In genomic region chr7:93036807-93037206, GRCh38 we compare ENCODE assay signal across 11 cellular contexts.
DNase-seq lines count a peak whose midpoint lies in the region; ATAC-seq and TF ChIP-seq lines count a peak whose summit lies in the region.
"Had no signal": no experiment of that assay in that cellular context is flagged by ENCODE, and none has a peak within 500 bp of the region (broad histone marks: within the 10 kb centered on the region; RNA-seq: fewer than 3 reads in every experiment).

No MANE protein-coding gene starts in this region.

- H3K4me1 ChIP-seq in GM23248 (ENCODE audit: insufficient read depth) (peaks cover 14% of the 10 kb centered on the region), spleen (no peaks in the 10 kb centered on the region), testis (no peaks in the 10 kb centered on the region)

- no peaks in the 10 kb centered on the region for H3K9me3 ChIP-seq in GM23248 (ENCODE audit: low read depth)
- H3K9me3 ChIP-seq in spleen, result peaks cover 1 to 11% (median 8%) of the 10 kb centered on the region in 8 donors
- H3K9me3 ChIP-seq in testis, result no peaks in the 10 kb centered on the region

- 14 to 26% methylated on average over 2 of the region's 2 CpGs for WGBS in GM23248 (ENCODE audit: low coverage in 1 of 2, low lambda C conversion rate in 2 of 2, missing lambda C conversion rate in 2 of 2), 2 experiments
- 39 to 60% (median 50%) methylated on average over 2 of the region's 2 CpGs for WGBS in spleen, 5 donors
- 59 to 60% methylated on average over 2 of the region's 2 CpGs for WGBS in testis, 2 donors

- no peaks in the 10 kb centered on the region for H3K36me3 Mint-ChIP-seq in activated CD4-positive, alpha-beta T cell treated with anti-CD3 and anti-CD28 coated beads for 36 hours (ENCODE audit: low read depth)
- no peaks in the 10 kb centered on the region for H3K36me3 Mint-ChIP-seq in endothelial cell (ENCODE audit: low read depth, unreplicated experiment)

- no peaks in the 10 kb centered on the region for H3K79me2 ChIP-seq in GM23248 (ENCODE audit: insufficient read depth)

- no peaks in the 10 kb centered on the region for H3F3A ChIP-seq in GM23248 (ENCODE audit: insufficient read depth)

- POLR2A ChIA-PET in activated CD4-positive, alpha-beta T cell treated with anti-CD3 and anti-CD28 coated beads for 36 hours (lab: Charles Lee), result interaction anchor here (0.6 to 0.9 kb wide), 2 partner anchors 132 to 313 kb away, joined by 4 to 10 read pairs; no protein-coding TSS in a partner anchor

- CTCF ChIA-PET in activated CD4-positive, alpha-beta T cell treated with anti-CD3 and anti-CD28 coated beads for 36 hours (lab: Charles Lee), result interaction anchor here (0.9 to 1.6 kb wide), 7 partner anchors 12 to 405 kb away, joined by 3 to 5 read pairs (median 4); partner anchors contain the start of gene CDK6

- H3K4me3 Mint-ChIP-seq in activated CD4-positive, alpha-beta T cell treated with anti-CD3 and anti-CD28 coated beads for 36 hours, result no peak overlapping the region
- no peak overlapping the region for H3K4me3 Mint-ChIP-seq in endothelial cell (ENCODE audit: unreplicated experiment)
- H3K4me3 Mint-ChIP-seq: B cell had no signal

- H3K4me1 Mint-ChIP-seq in activated CD4-positive, alpha-beta T cell treated with anti-CD3 and anti-CD28 coated beads for 36 hours, result peaks cover 20% of the 10 kb centered on the region
- H3K4me1 Mint-ChIP-seq in endothelial cell (ENCODE audit: unreplicated experiment), result peaks cover 2% of the 10 kb centered on the region

- intact Hi-C loops in activated CD4-positive, alpha-beta T cell treated with anti-CD3 and anti-CD28 coated beads for 36 hours (cut with DNase I, micrococcal nuclease), result loop anchor here (1.0 to 5.0 kb wide), 11 partner anchors 18 to 510 kb away; partner anchors contain the start of genes PEX1 (in 1 of the 2) and RBM48 (in 1 of the 2)
- intact Hi-C loops in spleen (cut with DNase I; ENCODE audit: low total_unique reads), result no loop called here
- intact Hi-C loops in testis (cut with DNase I; ENCODE audit: low total_unique reads), result no loop called here

- TF ChIP-seq CTCF in endothelial cell (IDR thresholded peaks at IDR 0.05; ENCODE audit: unreplicated experiment), result no peak
- TF ChIP-seq CTCF in spleen (IDR thresholded peaks at IDR 0.05 in 8 of 11, conservative IDR thresholded peaks at IDR 0.05 in 3 of 11), result no peak
- no peak for TF ChIP-seq CTCF in testis (IDR thresholded peaks at IDR 0.05)

- H3K9ac ChIP-seq in GM23248, result no peak overlapping the region

- H3K4me3 ChIP-seq in GM23248 (no peak overlapping the region), spleen (no peak overlapping the region), testis (no peak overlapping the region)
- H3K4me3 ChIP-seq: skin epidermis had no signal

- in situ Hi-C loops in GM23248 (cut with MboI), result no loop called here

- no peaks in the 10 kb centered on the region for H3K9me2 ChIP-seq in GM23248 (ENCODE audit: insufficient read depth)

- TF ChIP-seq POLR2A in spleen (IDR thresholded peaks at IDR 0.05), result no peak
- TF ChIP-seq POLR2A in testis (IDR thresholded peaks at IDR 0.05), result no peak

- H4K20me1 ChIP-seq in GM23248 (ENCODE audit: insufficient read depth), result no peaks in the 10 kb centered on the region

- H3K27me3 ChIP-seq in GM23248 (replicated peaks; ENCODE audit: insufficient read depth) (no peaks in the 10 kb centered on the region), spleen (replicated peaks in 1 of 7) (no peaks in the 10 kb centered on the region), testis (no peaks in the 10 kb centered on the region)

- peaks cover 9% of the 10 kb centered on the region for H3K9me3 Mint-ChIP-seq in activated CD4-positive, alpha-beta T cell treated with anti-CD3 and anti-CD28 coated beads for 36 hours (ENCODE audit: low read depth)
- H3K9me3 Mint-ChIP-seq in endothelial cell (ENCODE audit: unreplicated experiment), result no peaks in the 10 kb centered on the region

- H3K27ac ChIP-seq in GM23248 (no peak overlapping the region), spleen (no peak overlapping the region), testis (no peak overlapping the region)
- H3K27ac ChIP-seq: skin epidermis had no signal

- DNase-seq in activated CD4-positive, alpha-beta T cell treated with anti-CD3 and anti-CD28 coated beads for 36 hours, result peak; percentile 67
- DNase-seq in activated CD4-positive, alpha-beta T cell treated with anti-CD3 and anti-CD28 coated beads, Interleukin-2, amount 50 U/mL, for 4 hours, result no peak
- DNase-seq in GM23248 (no peak), LoVo (ENCODE audit: low spot score) (peak; percentile 31), renal cortical epithelial cell (ENCODE audit: low read depth) (peak; percentile 21), endothelial cell (ENCODE audit: low spot score) (no peak), spleen (no peak), testis (no peak)

- no peak overlapping the region for H3K4me2 ChIP-seq in GM23248 (ENCODE audit: unreplicated experiment)

- no peaks in the 10 kb centered on the region for H3K36me3 ChIP-seq in GM23248 (ENCODE audit: low read depth)
- H3K36me3 ChIP-seq in spleen, result no peaks in the 10 kb centered on the region
- no peaks in the 10 kb centered on the region for H3K36me3 ChIP-seq in testis (ENCODE audit: low read depth, missing control alignments)

- peak overlapping the region; percentile 32 for H2AFZ ChIP-seq in GM23248

- peak; percentile 97 for ATAC-seq in activated CD4-positive, alpha-beta T cell treated with anti-CD3 and anti-CD28 coated beads for 36 hours
- ATAC-seq: HepG2 had no signal

- no peaks in the 10 kb centered on the region for H3K27me3 Mint-ChIP-seq in activated CD4-positive, alpha-beta T cell treated with anti-CD3 and anti-CD28 coated beads for 36 hours
- peaks cover 2% of the 10 kb centered on the region for H3K27me3 Mint-ChIP-seq in endothelial cell (ENCODE audit: unreplicated experiment)
- H3K27me3 Mint-ChIP-seq: B cell had no signal

- H3K27ac Mint-ChIP-seq in activated CD4-positive, alpha-beta T cell treated with anti-CD3 and anti-CD28 coated beads for 36 hours, result peak overlapping the region; percentile 74
- H3K27ac Mint-ChIP-seq in endothelial cell (ENCODE audit: unreplicated experiment), result no peak overlapping the region
- H3K27ac Mint-ChIP-seq: B cell had no signal

Comparison
In these comparisons a context has a peak if more than half of its experiments do, and no peak if none do; other contexts are left out.
1. DNase-seq: peak in activated CD4-positive, alpha-beta T cell treated with anti-CD3 and anti-CD28 coated beads for 36 hours (single experiment), LoVo (single experiment) and renal cortical epithelial cell (single experiment); none in activated CD4-positive, alpha-beta T cell treated with anti-CD3 and anti-CD28 coated beads, Interleukin-2, amount 50 U/mL, for 4 hours (0 of 2), GM23248 (single experiment), endothelial cell (single experiment), spleen (single experiment) and testis (single experiment).
2. intact Hi-C loops: an anchor here in activated CD4-positive, alpha-beta T cell treated with anti-CD3 and anti-CD28 coated beads for 36 hours (1.0 to 5.0 kb wide); none called in spleen and testis.